Comparison of ENCODE assay signal across 21 cellular contexts in genomic region chr20:3400260-3401155, GRCh38.
"Had no signal": no experiment of that assay in that cellular context is flagged by ENCODE, and none has a peak within 500 bp of the region (broad histone marks: within the 10 kb centered on the region; RNA-seq: fewer than 3 reads in every experiment).

No MANE protein-coding gene starts in this region.

- H3K27me3 Mint-ChIP-seq: activated B cell treated with CpG ODN at 0.5 μM for 24 hours; activated naive CD8-positive, alpha-beta T cell; dendritic cell treated with granulocyte-macrophage colony-stimulating factor and Interleukin-4, amounts not matched to agents 40 ng/mL and 50 ng/mL, for 4 days had no signal

- H3K27ac ChIP-seq: body of pancreas, foreskin keratinocyte, pancreas, transverse colon, vagina had no signal

- H3K27me3 ChIP-seq: body of pancreas, foreskin keratinocyte, pancreas, vagina had no signal

- DNase-seq: activated B cell treated with CpG ODN at 0.5 μM for 24 hours; activated CD4-positive, alpha-beta T cell treated with anti-CD3 and anti-CD28 coated beads for 48 hours; activated gamma-delta T cell treated with Interleukin-2 at 50 U/mL for 16 hours; amniotic stem cell; central memory CD4-positive, alpha-beta T cell; effector memory CD4-positive, alpha-beta T cell; foreskin keratinocyte; glutamatergic neuron; immature natural killer cell; left colon; naive thymus-derived CD4-positive, alpha-beta T cell; pancreas; stimulated activated CD4-positive, alpha-beta T cell treated with anti-CD3 and anti-CD28 coated beads, Interleukin-15, amount 100 ng/mL, for 24 hours; stimulated activated CD4-positive, alpha-beta T cell treated with anti-CD3 and anti-CD28 coated beads, Interleukin-4, amount 100 ng/mL, for 1 hour; stimulated activated naive CD4-positive, alpha-beta T cell; transverse colon had no signal

- H3K27ac Mint-ChIP-seq: activated B cell treated with CpG ODN at 0.5 μM for 24 hours; activated naive CD8-positive, alpha-beta T cell; dendritic cell treated with granulocyte-macrophage colony-stimulating factor and Interleukin-4, amounts not matched to agents 40 ng/mL and 50 ng/mL, for 4 days; immature natural killer cell; naive thymus-derived CD4-positive, alpha-beta T cell; T-helper 2 cell treated with Interferon-gamma antibody and Interleukin-4, amounts not matched to agents 5 μg/mL and 100 μg/mL, for 36 hours had no signal

- H3K9me3 ChIP-seq: body of pancreas, pancreas, transverse colon, vagina had no signal

- H3K9me3 Mint-ChIP-seq: immature natural killer cell had no signal

- H3K4me3 Mint-ChIP-seq: activated B cell treated with CpG ODN at 0.5 μM for 24 hours; activated naive CD8-positive, alpha-beta T cell; dendritic cell treated with granulocyte-macrophage colony-stimulating factor and Interleukin-4, amounts not matched to agents 40 ng/mL and 50 ng/mL, for 4 days; immature natural killer cell; naive thymus-derived CD4-positive, alpha-beta T cell; T-helper 2 cell treated with Interferon-gamma antibody and Interleukin-4, amounts not matched to agents 5 μg/mL and 100 μg/mL, for 36 hours had no signal

- H3K4me3 ChIP-seq: body of pancreas, pancreas, transverse colon, vagina had no signal

- H3K36me3 ChIP-seq: pancreas, transverse colon, vagina had no signal
